Comparison of ENCODE assay signal across 9 cellular contexts in the genomic region with DNA sequence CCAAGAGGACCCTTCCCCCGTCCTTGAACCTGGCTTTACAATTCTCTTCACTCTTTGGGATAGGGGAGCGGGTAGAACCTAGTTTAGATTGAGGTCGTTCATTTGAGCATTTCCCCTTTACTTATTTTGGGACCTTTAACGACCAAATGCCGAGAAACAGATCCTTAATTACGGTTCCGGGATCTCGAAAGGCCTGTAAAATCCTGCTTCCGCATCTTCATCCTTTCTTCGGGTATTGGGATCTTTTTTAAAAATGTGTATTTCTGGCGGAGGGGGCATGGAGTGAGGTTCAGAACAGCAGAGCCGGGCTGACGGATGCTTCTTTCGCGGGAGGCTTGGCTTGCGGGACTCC. TPM values are rescaled to one million over a fixed set of nuclear protein-coding genes. Genes with fewer than 3 reads are reported as not detected.
A peak's percentile ranks its signal among the peaks of the same experiment; 100 is the strongest.
DNase-seq lines count a peak whose midpoint lies in the region; FAIRE-seq and TF ChIP-seq lines count a peak whose summit lies in the region.
"Had no signal": no experiment of that assay in that cellular context is flagged by ENCODE, and none has a peak within 500 bp of the region (broad histone marks: within the 10 kb centered on the region; RNA-seq: fewer than 3 reads in every experiment).

No MANE protein-coding gene starts in this region.

- H3K27ac ChIP-seq in ACC112 (ENCODE audit: low read depth, low read length) (peak overlapping the region; percentile 99), HUES6 (ENCODE audit: low read depth, low read length) (peak overlapping the region; percentile 64; the same call in 1 of the 2 replicates), muscle layer of duodenum (ENCODE audit: low read length) (peak overlapping the region; percentile 98)

- no peak for DNase-seq in bronchial epithelial cell (ENCODE audit: low read depth)
- DNase-seq in NCI-H1436 (lab: John Stamatoyannopoulos, UW) = no peak
- DNase-seq in epidermal melanocyte (ENCODE audit: insufficient read length, low spot score) = no peak
- no peak for DNase-seq in cerebellar cortex (ENCODE audit: low spot score)
- no peak for DNase-seq in HTR-8/SVneo (ENCODE audit: insufficient read length, low spot score)

- FAIRE-seq in bronchial epithelial cell (lab: Jason Lieb, UNC) = no peak
- FAIRE-seq in HTR-8/SVneo (lab: Jason Lieb, UNC) = no peak
- FAIRE-seq: endometrium had no signal

- peak overlapping the region; percentile 91 for H3K4me3 ChIP-seq in ACC112 (ENCODE audit: low read depth, low read length)
- H3K4me3 ChIP-seq in HUES6 (ENCODE audit: low read depth, low read length) = peak overlapping the region; percentile 98
- H3K4me3 ChIP-seq in bronchial epithelial cell (ENCODE audit: low read depth, low read length) = peak overlapping the region; percentile 99
- peak overlapping the region; percentile 83 to 89 for H3K4me3 ChIP-seq in muscle layer of duodenum (ENCODE audit: low read depth in 1 of 2, low read length in 2 of 2)

- H3K27me3 ChIP-seq in ACC112 (ENCODE audit: insufficient read depth, low read length) = no peaks in the 10 kb centered on the region
- H3K27me3 ChIP-seq in HUES6 (ENCODE audit: control insufficient read depth, insufficient read depth, low read length) = no peaks in the 10 kb centered on the region
- H3K27me3 ChIP-seq in bronchial epithelial cell (ENCODE audit: control insufficient read depth, insufficient read depth, low read length) = no peaks in the 10 kb centered on the region
- no peaks in the 10 kb centered on the region for H3K27me3 ChIP-seq in muscle layer of duodenum (ENCODE audit: low read depth, low read length)

- peaks cover 14% of the 10 kb centered on the region for H3K4me1 ChIP-seq in ACC112 (ENCODE audit: control insufficient read depth, insufficient read depth, low read length, unreplicated experiment)
- H3K4me1 ChIP-seq in HUES6 (ENCODE audit: control insufficient read depth, insufficient read depth, low read length) = peaks cover 11% of the 10 kb centered on the region; the same call in 1 of the 2 replicates
- H3K4me1 ChIP-seq in muscle layer of duodenum (ENCODE audit: control insufficient read depth in 1 of 2, insufficient read depth in 2 of 2, low read length in 2 of 2) = peaks cover 8 to 16% of the 10 kb centered on the region in 2 donors

- peak overlapping the region; percentile 98 for H3K9ac ChIP-seq in HUES6 (ENCODE audit: low read length)

- no peak for TF ChIP-seq CTCF in bronchial epithelial cell (IDR thresholded peaks at IDR 0.05; ENCODE audit: insufficient read depth, low read length, severe bottlenecking)

- H2AFZ ChIP-seq in ACC112 (ENCODE audit: low read length, unreplicated experiment) = peak overlapping the region; percentile 76

- H3K9me3 ChIP-seq in HUES6 (ENCODE audit: control insufficient read depth, insufficient read depth, low read depth, low read length) (no peaks in the 10 kb centered on the region), muscle layer of duodenum (ENCODE audit: control insufficient read depth in 1 of 2, low read length in 2 of 2) (no peaks in the 10 kb centered on the region)

- H3K36me3 ChIP-seq in ACC112 (ENCODE audit: insufficient read depth, low read length) (no peaks in the 10 kb centered on the region), HUES6 (ENCODE audit: control insufficient read depth, insufficient read depth, low read length) (no peaks in the 10 kb centered on the region), bronchial epithelial cell (ENCODE audit: control insufficient read depth, insufficient read depth, low read length) (no peaks in the 10 kb centered on the region), muscle layer of duodenum (ENCODE audit: control insufficient read depth in 1 of 2, insufficient read depth in 2 of 2, low read length in 2 of 2) (peaks cover 0 to 19% of the 10 kb centered on the region in 2 donors)

- H3K79me2 ChIP-seq in ACC112 (ENCODE audit: control insufficient read depth, insufficient read depth, low read length, unreplicated experiment) = peaks cover 36% of the 10 kb centered on the region

RNA-seq across cellular contexts. Expression of gene HIPK3, which starts 0.4 kb away (rescaled TPM):
- total RNA-seq in bronchial epithelial cell = 72.5 and 100 TPM in 2 replicates
